1 cellular context compared by ENCODE assay signal in genomic region chr6:179340-179950, GRCh38.
TF ChIP-seq lines count a peak whose summit lies in the region.

No MANE protein-coding gene starts in this region.

TF ChIP-seq in HepG2, 621 proteins besides CTCF, POLR2A, EP300 and RAD21 (continued from another document):
- no peak for TF ChIP-seq ATF2 (CRISPR knock-in tag; IDR thresholded peaks at IDR 0.05)
